Comparison of ENCODE assay signal across 8 cellular contexts in the genomic region with DNA sequence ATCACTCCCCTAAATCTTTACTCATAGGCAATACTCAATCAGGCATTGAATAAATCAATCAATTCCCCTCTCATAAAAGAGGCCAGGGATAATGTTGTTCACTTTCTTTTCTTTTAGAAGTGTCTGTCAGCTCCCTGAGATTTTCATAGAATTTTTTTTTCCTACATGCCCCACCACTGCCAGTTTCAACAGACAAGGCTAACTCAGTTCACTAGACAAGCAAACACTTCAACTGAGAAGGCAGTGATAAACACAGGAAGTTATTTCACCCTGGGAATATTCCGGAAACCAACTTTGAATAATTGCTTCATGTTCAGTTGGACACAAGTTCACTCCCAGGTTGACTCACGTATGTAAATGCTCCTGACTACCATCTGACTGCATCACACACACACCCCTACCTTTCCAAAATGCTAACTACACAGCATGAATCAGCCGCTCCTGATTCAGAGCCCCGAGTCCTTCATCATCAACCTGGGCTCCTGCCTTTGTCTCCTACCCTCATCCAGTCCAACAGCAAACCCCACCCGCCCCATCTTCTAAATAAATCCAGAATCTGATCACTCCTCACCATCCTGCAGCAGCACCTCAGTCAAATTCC.
A peak's percentile ranks its signal among the peaks of the same experiment; 100 is the strongest.
DNase-seq lines count a peak whose midpoint lies in the region; ATAC-seq and TF ChIP-seq lines count a peak whose summit lies in the region.

No MANE protein-coding gene starts in this region.

- H3K9me2 ChIP-seq in OCI-LY1 (ENCODE audit: low read depth, low read length) = no peaks in the 10 kb centered on the region

- CTCF ChIA-PET in HEK293T (lab: Yijun Ruan, JAX) = interaction anchor here (1.3 kb wide), 1 partner anchor 274 kb away, joined by 3 read pairs; no protein-coding TSS in a partner anchor

- no peaks in the 10 kb centered on the region for H4K20me1 ChIP-seq in OCI-LY1 (ENCODE audit: insufficient read depth, low read length)

- H3K79me2 ChIP-seq in OCI-LY1 (ENCODE audit: insufficient read depth, low read length) = no peaks in the 10 kb centered on the region

- H3K9me3 ChIP-seq in OCI-LY1 (ENCODE audit: low read length) = 0 out of 2 replicates have a peak, but pooled peaks cover 3% of the 10 kb centered on the region
- no peaks in the 10 kb centered on the region for H3K9me3 ChIP-seq in WERI-Rb-1 (ENCODE audit: severe bottlenecking)

- peak overlapping the region; percentile 63 for H3K9ac ChIP-seq in OCI-LY1 (ENCODE audit: low read length)

- H3K36me3 Mint-ChIP-seq in natural killer cell treated with Interleukin-12 subunit alpha and Interleukin-12 subunit beta and Interleukin-15 and Interleukin-18, amount 100 ng/mL, for 72 hours = no peaks in the 10 kb centered on the region

- H3K36me3 ChIP-seq in OCI-LY1 (ENCODE audit: insufficient read depth, low read length) (peaks cover 10% of the 10 kb centered on the region; the same call in 1 of the 2 replicates), WERI-Rb-1 (no peaks in the 10 kb centered on the region)

- H3K4me1 ChIP-seq in OCI-LY1 (ENCODE audit: insufficient read depth, low read length, severe bottlenecking) = peaks cover 92% of the 10 kb centered on the region

- peak overlapping the region; percentile 44 to 50 for H3K27ac Mint-ChIP-seq in natural killer cell treated with Interleukin-12 subunit alpha and Interleukin-12 subunit beta and Interleukin-15 and Interleukin-18, amount 100 ng/mL, for 72 hours

- peaks cover 32% of the 10 kb centered on the region for H3F3A ChIP-seq in OCI-LY1 (ENCODE audit: insufficient read depth, low read length)

- H3K27ac ChIP-seq in OCI-LY1 (ENCODE audit: low read depth, low read length, poor library complexity, severe bottlenecking) (peak overlapping the region; percentile 99), WERI-Rb-1 (no peak overlapping the region)

- no peaks in the 10 kb centered on the region for H3K27me3 ChIP-seq in OCI-LY1 (ENCODE audit: insufficient read depth, low read length)
- no peaks in the 10 kb centered on the region for H3K27me3 ChIP-seq in WERI-Rb-1 (ENCODE audit: insufficient read depth, low read depth, severe bottlenecking)

- POLR2A ChIA-PET in HEK293T (lab: Yijun Ruan, JAX) = no interaction called here

- peak; percentile 66 for ATAC-seq in GM18858 (IDR thresholded peaks at IDR 0.05; ENCODE audit: unreplicated experiment)
- peak; percentile 42 for ATAC-seq in HG03025 (IDR thresholded peaks at IDR 0.05; ENCODE audit: low FRiP score, unreplicated experiment)
- peak; percentile 76 to 82 for ATAC-seq in natural killer cell treated with Interleukin-12 subunit alpha and Interleukin-12 subunit beta and Interleukin-15 and Interleukin-18, amount 100 ng/mL, for 72 hours

- H3K4me3 ChIP-seq in OCI-LY1 (ENCODE audit: low read depth, low read length, poor library complexity, severe bottlenecking) (peak overlapping the region; percentile 34), WERI-Rb-1 (ENCODE audit: low read depth, low read length) (no peak overlapping the region)

- H2AFZ ChIP-seq in OCI-LY1 (ENCODE audit: low read length) = no peak overlapping the region

- H3K9me3 Mint-ChIP-seq in natural killer cell treated with Interleukin-12 subunit alpha and Interleukin-12 subunit beta and Interleukin-15 and Interleukin-18, amount 100 ng/mL, for 72 hours = no peaks in the 10 kb centered on the region

- peaks cover 30 to 31% of the 10 kb centered on the region in 2 donors for H3K4me1 Mint-ChIP-seq in natural killer cell treated with Interleukin-12 subunit alpha and Interleukin-12 subunit beta and Interleukin-15 and Interleukin-18, amount 100 ng/mL, for 72 hours (ENCODE audit: low read depth in 2 of 2)

- peak overlapping the region; percentile 57 for H3K4me2 ChIP-seq in OCI-LY1 (ENCODE audit: low read length)

- peak overlapping the region; percentile 47 for H3K4me3 Mint-ChIP-seq in natural killer cell treated with Interleukin-12 subunit alpha and Interleukin-12 subunit beta and Interleukin-15 and Interleukin-18, amount 100 ng/mL, for 72 hours

- no peaks in the 10 kb centered on the region for H3K27me3 Mint-ChIP-seq in natural killer cell treated with Interleukin-12 subunit alpha and Interleukin-12 subunit beta and Interleukin-15 and Interleukin-18, amount 100 ng/mL, for 72 hours

- no peak for TF ChIP-seq CTCF in OCI-LY1 (IDR thresholded peaks at IDR 0.05; ENCODE audit: low read length)
- TF ChIP-seq CTCF in WERI-Rb-1 (IDR thresholded peaks at IDR 0.05; ENCODE audit: low read depth, low read length) = no peak

- DNase-seq in AG08396 (ENCODE audit: low spot score) = peak; percentile 49
- peak; percentile 94 for DNase-seq in dermis blood vessel endothelial cell
- DNase-seq in natural killer cell treated with Interleukin-12 subunit alpha and Interleukin-12 subunit beta and Interleukin-15 and Interleukin-18, amount 100 ng/mL, for 72 hours (ENCODE audit: low spot score) = no peak
- DNase-seq in HEK293T (ENCODE audit: extremely low spot score) = no peak
- no peak for DNase-seq in WERI-Rb-1

TF ChIP-seq in HEK293T, 16 proteins besides CTCF, POLR2A, EP300 and RAD21:
- TF ChIP-seq L3MBTL2 (conservative IDR thresholded peaks at IDR 0.05) (no peak), NFRKB (IDR thresholded peaks at IDR 0.05) (no peak)

Comparison
In these comparisons a context has a peak if more than half of its experiments do, and no peak if none do; other contexts are left out.
1. DNase-seq: peak in AG08396 (single experiment) and dermis blood vessel endothelial cell (single experiment); none in natural killer cell treated with Interleukin-12 subunit alpha and Interleukin-12 subunit beta and Interleukin-15 and Interleukin-18, amount 100 ng/mL, for 72 hours (single experiment), HEK293T (single experiment) and WERI-Rb-1 (single experiment).
2. Peak in every context shown above with its lines, with median percentiles within 50 percentile points of each other: ATAC-seq.